ENCODE assay signal across 13 cellular contexts in the genomic region with DNA sequence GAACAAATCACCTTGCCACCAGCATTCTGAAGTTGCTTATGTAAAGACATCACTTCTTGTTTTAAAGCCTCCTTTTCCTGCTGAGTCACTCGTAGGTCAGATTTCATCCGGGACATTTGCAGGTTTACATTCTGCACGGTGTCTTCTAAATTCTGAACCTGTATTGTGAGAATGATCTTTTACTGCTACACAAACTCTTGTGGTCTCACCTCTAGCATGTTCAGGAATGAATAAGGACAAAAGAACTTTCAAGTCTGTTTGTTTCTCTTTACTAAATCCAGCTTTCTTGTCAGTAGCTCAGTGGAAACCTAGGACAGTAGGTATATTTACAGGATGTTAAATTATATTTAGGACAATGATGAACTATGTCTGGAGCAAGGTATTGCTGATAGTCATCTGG.
DNase-seq lines count a peak whose midpoint lies in the region; TF ChIP-seq lines count a peak whose summit lies in the region.
"Had no signal": no experiment of that assay in that cellular context is flagged by ENCODE, and none has a peak within 500 bp of the region (broad histone marks: within the 10 kb centered on the region; RNA-seq: fewer than 3 reads in every experiment).

No MANE protein-coding gene starts in this region.

- TF ChIP-seq POLR2A in breast epithelium (IDR thresholded peaks at IDR 0.05) = no peak

- peaks cover 5% of the 10 kb centered on the region for H3K4me1 Mint-ChIP-seq in MCF 10A (ENCODE audit: insufficient read depth, unreplicated experiment)

- no peaks in the 10 kb centered on the region for H3K27me3 ChIP-seq in breast epithelium
- H3K27me3 ChIP-seq: upper lobe of left lung had no signal

- CTCF ChIA-PET in MCF 10A (lab: Yijun Ruan, JAX) = interaction anchor here (0.6 to 1.2 kb wide), 2 partner anchors 8 to 37 kb away, joined by 3 to 4 read pairs; no protein-coding TSS in a partner anchor
- CTCF ChIA-PET in HEK293T (lab: Yijun Ruan, JAX) = interaction anchor here (0.6 kb wide), 1 partner anchor 32 kb away, joined by 3 read pairs; no protein-coding TSS in a partner anchor

- no peak overlapping the region for H3K4me3 Mint-ChIP-seq in MCF 10A (ENCODE audit: unreplicated experiment)

- intact Hi-C loops in MCF 10A (cut with micrococcal nuclease) (no loop called here), breast epithelium (cut with DNase I; ENCODE audit: low total_unique reads) (no loop called here)

- H3K27ac Mint-ChIP-seq in MCF 10A (ENCODE audit: low read depth, unreplicated experiment) = peak overlapping the region; percentile 39

- no peaks in the 10 kb centered on the region for H3K4me1 ChIP-seq in breast epithelium
- no peaks in the 10 kb centered on the region for H3K4me1 ChIP-seq in urinary bladder (ENCODE audit: insufficient read depth)

- no peaks in the 10 kb centered on the region for H3K27me3 Mint-ChIP-seq in MCF 10A (ENCODE audit: insufficient read depth, unreplicated experiment)

- no peaks in the 10 kb centered on the region for H3K36me3 ChIP-seq in breast epithelium
- H3K36me3 ChIP-seq in SK-N-MC (ENCODE audit: insufficient read depth, low read length) = peaks cover 51% of the 10 kb centered on the region
- peaks cover 7% of the 10 kb centered on the region for H3K36me3 ChIP-seq in urinary bladder (ENCODE audit: insufficient read depth)

- POLR2A ChIA-PET in MCF 10A (lab: Yijun Ruan, JAX) = no interaction called here
- POLR2A ChIA-PET in HEK293T (lab: Yijun Ruan, JAX) = no interaction called here

- 42% methylated on average over 3 of the region's 3 CpGs for WGBS in urinary bladder

- H3K9ac ChIP-seq in SK-N-MC (ENCODE audit: insufficient read length) = no peak overlapping the region

- H3K4me3 ChIP-seq in breast epithelium (no peak overlapping the region), SK-N-MC (no peak overlapping the region), urinary bladder (ENCODE audit: low read depth, low read length) (no peak overlapping the region)
- H3K4me3 ChIP-seq: upper lobe of left lung had no signal

- peaks cover 46% of the 10 kb centered on the region for H3K36me3 Mint-ChIP-seq in MCF 10A (ENCODE audit: insufficient read depth, unreplicated experiment)

- no TSS peak for BruUV-seq in MCF 10A (replicated peaks; lab: Mats Ljungman, UMichigan)

- DNase-seq in MCF 10A (ENCODE audit: unreplicated experiment) (peak; percentile 54), breast epithelium (ENCODE audit: low spot score in 2 of 2) (no peak), SK-N-MC (ENCODE audit: low read depth, low spot score) (no peak), epithelial cell of prostate (ENCODE audit: low read depth, low spot score) (no peak), HEK293T (ENCODE audit: extremely low spot score) (no peak), islet precursor cell (no peak), SKM-1 (lab: John Stamatoyannopoulos, UW; ENCODE audit: unreplicated experiment) (no peak)
- DNase-seq: cortex of kidney, kidney glomerular epithelial cell, NCI-H2227 treated with DMSO at 0.1 percent for 48 hours, upper lobe of left lung had no signal

- no peak for TF ChIP-seq CTCF in MCF 10A (IDR thresholded peaks at IDR 0.05; ENCODE audit: unreplicated experiment)
- TF ChIP-seq CTCF in breast epithelium (IDR thresholded peaks at IDR 0.05) = no peak

- H3K27ac ChIP-seq in breast epithelium = no peak overlapping the region
- H3K27ac ChIP-seq in SK-N-MC = peak overlapping the region; percentile 5; the same call in 1 of the 2 replicates
- H3K27ac ChIP-seq in epithelial cell of prostate = peak overlapping the region; percentile 68
- H3K27ac ChIP-seq in urinary bladder (ENCODE audit: low read depth) = peak overlapping the region; percentile 23
- H3K27ac ChIP-seq: VCaP had no signal

- H3K9me3 Mint-ChIP-seq in MCF 10A (ENCODE audit: unreplicated experiment) = no peaks in the 10 kb centered on the region

- H3K9me3 ChIP-seq in breast epithelium = no peaks in the 10 kb centered on the region
- H3K9me3 ChIP-seq in SK-N-MC (ENCODE audit: low read depth, low read length) = no peaks in the 10 kb centered on the region
- H3K9me3 ChIP-seq: upper lobe of left lung had no signal

TF ChIP-seq in HEK293T, 16 proteins besides CTCF, POLR2A, EP300 and RAD21:
- no peak for TF ChIP-seq FOXA1 (IDR thresholded peaks at IDR 0.05)

Comparison
In these comparisons a context has a peak if more than half of its experiments do, and no peak if none do; other contexts are left out.
1. H3K27ac ChIP-seq: peak in SK-N-MC (single experiment), epithelial cell of prostate (single experiment) and urinary bladder (single experiment); none in breast epithelium (0 of 2).